Comparison of ENCODE assay signal across 17 cellular contexts in genomic region chr1:65615859-65616258, GRCh38.
DNase-seq lines count a peak whose midpoint lies in the region; ATAC-seq and TF ChIP-seq lines count a peak whose summit lies in the region.
"Had no signal": no experiment of that assay in that cellular context is flagged by ENCODE, and none has a peak within 500 bp of the region (broad histone marks: within the 10 kb centered on the region; RNA-seq: fewer than 3 reads in every experiment).

No MANE protein-coding gene starts in this region.

- POLR2A ChIA-PET in IMR-90 (lab: Charles Lee; ENCODE audit: unreplicated experiment), result no interaction called here
- POLR2A ChIA-PET in naive thymus-derived CD4-positive, alpha-beta T cell (lab: Charles Lee), result interaction anchor here (0.6 kb wide), 1 partner anchor 842 kb away, joined by 3 read pairs; no protein-coding TSS in a partner anchor

- H2AK5ac ChIP-seq in IMR-90 (ENCODE audit: low read depth, low read length), result no peak overlapping the region

- no peak overlapping the region for H2BK15ac ChIP-seq in IMR-90 (ENCODE audit: low read depth, low read length)

- H3K4ac ChIP-seq in IMR-90 (ENCODE audit: low read depth, low read length), result no peak overlapping the region

- no peak overlapping the region for H3K23ac ChIP-seq in IMR-90 (ENCODE audit: low read depth, low read length)

- H2AFZ ChIP-seq in IMR-90 (replicated peaks; ENCODE audit: low read length, poor library complexity), result no peak overlapping the region

- no peak overlapping the region for H2BK5ac ChIP-seq in IMR-90 (ENCODE audit: low read depth, low read length, poor library complexity, severe bottlenecking)

- no peak overlapping the region for H3K14ac ChIP-seq in IMR-90 (replicated peaks; ENCODE audit: low read depth, low read length)

- no peaks in the 10 kb centered on the region for H4K20me1 ChIP-seq in IMR-90 (ENCODE audit: insufficient read depth, low read length)

- H4K8ac ChIP-seq in IMR-90 (ENCODE audit: low read depth in 2 of 2, low read length in 2 of 2), result no peak overlapping the region

- no peak overlapping the region for H3K18ac ChIP-seq in IMR-90 (ENCODE audit: low read depth, low read length)

- H4K91ac ChIP-seq in IMR-90 (ENCODE audit: insufficient read depth, low read depth, low read length), result no peak overlapping the region

- peaks cover 13% of the 10 kb centered on the region for H3K4me1 Mint-ChIP-seq in Calu3 (ENCODE audit: low read depth, unreplicated experiment)
- H3K4me1 Mint-ChIP-seq in naive thymus-derived CD4-positive, alpha-beta T cell, result peaks cover 0 to 7% (median 4%) of the 10 kb centered on the region in 7 donors
- H3K4me1 Mint-ChIP-seq: B cell had no signal

- no peak overlapping the region for H2AK9ac ChIP-seq in IMR-90 (replicated peaks; ENCODE audit: low read depth, low read length, poor library complexity)

- no peak overlapping the region for H3K56ac ChIP-seq in IMR-90 (ENCODE audit: extremely low read depth, insufficient read depth, low read length)

- H3K9me1 ChIP-seq in IMR-90 (ENCODE audit: insufficient read depth, low read length), result no peaks in the 10 kb centered on the region

- in situ Hi-C loops in IMR-90 (cut with MboI; ENCODE audit: low sequenced_read_pairs), result no loop called here

- no peak for TF ChIP-seq RAD21 in IMR-90 (IDR thresholded peaks at IDR 0.05; ENCODE audit: low read length)

- H3K27ac ChIP-seq in IMR-90 (ENCODE audit: insufficient read depth, low read length) (no peak overlapping the region), foreskin keratinocyte (no peak overlapping the region), dorsolateral prefrontal cortex (no peak overlapping the region)
- no peak overlapping the region for H3K27ac ChIP-seq in naive thymus-derived CD4-positive, alpha-beta T cell (ENCODE audit: low read depth, low read length)
- H3K27ac ChIP-seq: HL-60 had no signal

- H3K9me3 ChIP-seq in IMR-90 (ENCODE audit: control insufficient read depth, insufficient read depth, low read length), result no peaks in the 10 kb centered on the region
- no peaks in the 10 kb centered on the region for H3K9me3 ChIP-seq in naive thymus-derived CD4-positive, alpha-beta T cell (ENCODE audit: control insufficient read depth in 2 of 3, low read length in 3 of 3)

- H3K9ac ChIP-seq in IMR-90 (ENCODE audit: low read depth, low read length), result no peak overlapping the region

- H3K9me3 Mint-ChIP-seq in Calu3 (ENCODE audit: low read depth, unreplicated experiment), result no peaks in the 10 kb centered on the region
- no peaks in the 10 kb centered on the region for H3K9me3 Mint-ChIP-seq in naive thymus-derived CD4-positive, alpha-beta T cell
- H3K9me3 Mint-ChIP-seq: CD8-positive, alpha-beta T cell; HFFc6 had no signal

- no peaks in the 10 kb centered on the region for H3K4me1 ChIP-seq in IMR-90 (ENCODE audit: control insufficient read depth, insufficient read depth, low read length)
- no peaks in the 10 kb centered on the region for H3K4me1 ChIP-seq in foreskin keratinocyte
- H3K4me1 ChIP-seq in naive thymus-derived CD4-positive, alpha-beta T cell (ENCODE audit: control insufficient read depth in 2 of 2, insufficient read depth in 2 of 2, low read length in 2 of 2), result no peaks in the 10 kb centered on the region

- ATAC-seq in IMR-90 (ENCODE audit: low read depth) (no peak), foreskin keratinocyte (peak; percentile 15), GM19023 (IDR thresholded peaks at IDR 0.05; ENCODE audit: unreplicated experiment) (no peak)
- ATAC-seq in naive thymus-derived CD4-positive, alpha-beta T cell, result no peak
- ATAC-seq: CD8-positive, alpha-beta T cell had no signal

- no peak overlapping the region for H4K5ac ChIP-seq in IMR-90 (ENCODE audit: low read depth, low read length)

- TF ChIP-seq CTCF in Calu3 (IDR thresholded peaks at IDR 0.05; ENCODE audit: unreplicated experiment) (no peak), IMR-90 (conservative IDR thresholded peaks at IDR 0.05; ENCODE audit: low read depth, low read length) (no peak), foreskin keratinocyte (conservative IDR thresholded peaks at IDR 0.05) (no peak), dorsolateral prefrontal cortex (IDR thresholded peaks at IDR 0.05 in 54 of 56, conservative IDR thresholded peaks at IDR 0.05 in 2 of 56; ENCODE audit: low read depth in 1 of 56, partially characterized antibody in 56 of 56) (no peak)

- TF ChIP-seq POLR2A in IMR-90 (IDR thresholded peaks at IDR 0.05; ENCODE audit: low read depth, low read length), result no peak

- intact Hi-C loops in Calu3 (cut with micrococcal nuclease; ENCODE audit: unreplicated experiment), result no loop called here
- intact Hi-C loops in IMR-90 (cut with micrococcal nuclease), result no loop called here
- intact Hi-C loops in dorsolateral prefrontal cortex (cut with DNase I), result no loop called here
- intact Hi-C loops in naive thymus-derived CD4-positive, alpha-beta T cell (cut with micrococcal nuclease), result no loop called here

- peak overlapping the region; percentile 7 for H3K4me3 Mint-ChIP-seq in Calu3 (ENCODE audit: low read depth, unreplicated experiment)
- no peak overlapping the region for H3K4me3 Mint-ChIP-seq in naive thymus-derived CD4-positive, alpha-beta T cell
- H3K4me3 Mint-ChIP-seq: B cell; CD8-positive, alpha-beta T cell; HFFc6 had no signal

- DNase-seq in Calu3 (no peak), IMR-90 (peak; percentile 2), dermis blood vessel endothelial cell (peak; percentile 65), foreskin keratinocyte (no peak), dorsolateral prefrontal cortex (no peak), SHP77 treated with DMSO at 0.1 percent for 48 hours (lab: John Stamatoyannopoulos, UW) (no peak)
- DNase-seq in naive thymus-derived CD4-positive, alpha-beta T cell, result no peak
- DNase-seq: C1 segment of cervical spinal cord; CD8-positive, alpha-beta T cell; COR-L47; DMS 273 treated with DMSO at 0.1 percent for 48 hours; HCEC 1CT; HFFc6; KBM-7 had no signal

- no peaks in the 10 kb centered on the region for H3K36me3 ChIP-seq in IMR-90 (ENCODE audit: control insufficient read depth, insufficient read depth, low read length)
- no peaks in the 10 kb centered on the region for H3K36me3 ChIP-seq in naive thymus-derived CD4-positive, alpha-beta T cell (ENCODE audit: control insufficient read depth in 2 of 3, insufficient read depth in 3 of 3, low read length in 3 of 3)

- no peak overlapping the region for H3K4me3 ChIP-seq in IMR-90 (ENCODE audit: insufficient read depth, low read depth, low read length)
- no peak overlapping the region for H3K4me3 ChIP-seq in dorsolateral prefrontal cortex
- no peak overlapping the region for H3K4me3 ChIP-seq in naive thymus-derived CD4-positive, alpha-beta T cell (ENCODE audit: low read length)

- CTCF ChIA-PET in Calu3 (lab: Charles Lee) (interaction anchor here (0.8 kb wide), 1 partner anchor 10 kb away, joined by 3 read pairs; no protein-coding TSS in a partner anchor), IMR-90 (lab: Yijun Ruan, JAX) (no interaction called here)
- CTCF ChIA-PET in naive thymus-derived CD4-positive, alpha-beta T cell (lab: Charles Lee), result no interaction called here

- H3K79me1 ChIP-seq in IMR-90 (ENCODE audit: low read depth in 1 of 2, low read length in 2 of 2), result no peaks in the 10 kb centered on the region

- H3K27ac Mint-ChIP-seq in Calu3 (ENCODE audit: unreplicated experiment), result peak overlapping the region; percentile 12
- no peak overlapping the region for H3K27ac Mint-ChIP-seq in naive thymus-derived CD4-positive, alpha-beta T cell
- H3K27ac Mint-ChIP-seq: B cell; CD8-positive, alpha-beta T cell; HFFc6 had no signal

- H3K27me3 ChIP-seq in IMR-90 (ENCODE audit: control insufficient read depth, insufficient read depth, low read length) (no peaks in the 10 kb centered on the region), foreskin keratinocyte (no peaks in the 10 kb centered on the region), dorsolateral prefrontal cortex (no peaks in the 10 kb centered on the region)
- H3K27me3 ChIP-seq in naive thymus-derived CD4-positive, alpha-beta T cell (ENCODE audit: control insufficient read depth in 2 of 2, insufficient read depth in 2 of 2, low read length in 2 of 2), result no peaks in the 10 kb centered on the region

- H3K27me3 Mint-ChIP-seq in Calu3 (ENCODE audit: unreplicated experiment), result no peaks in the 10 kb centered on the region
- H3K27me3 Mint-ChIP-seq in naive thymus-derived CD4-positive, alpha-beta T cell, result no peaks in the 10 kb centered on the region
- H3K27me3 Mint-ChIP-seq: B cell had no signal

- H2BK20ac ChIP-seq in IMR-90 (ENCODE audit: low read depth, low read length), result no peak overlapping the region

- no peak overlapping the region for H2BK120ac ChIP-seq in IMR-90 (ENCODE audit: low read depth, low read length)

- dilution Hi-C loops in IMR-90 (cut with HindIII; ENCODE audit: low sequenced_read_pairs, unreplicated experiment), result no loop called here

- BruUV-seq in Calu3 (replicated peaks; lab: Mats Ljungman, UMichigan) (no TSS peak), IMR-90 (replicated peaks; lab: Mats Ljungman, UMichigan) (no TSS peak)

- no peaks in the 10 kb centered on the region for H3K36me3 Mint-ChIP-seq in Calu3 (ENCODE audit: insufficient read depth, unreplicated experiment)
- H3K36me3 Mint-ChIP-seq in naive thymus-derived CD4-positive, alpha-beta T cell, result no peaks in the 10 kb centered on the region
- H3K36me3 Mint-ChIP-seq: CD8-positive, alpha-beta T cell had no signal

- no CpG with 5 or more reads among the region's 2 CpGs for WGBS in IMR-90 (ENCODE audit: extremely low coverage in 2 of 2, insufficient read length in 1 of 2), 2 experiments

- H3K4me2 ChIP-seq in IMR-90 (ENCODE audit: low read depth, low read length), result no peak overlapping the region

TF ChIP-seq in IMR-90, 13 proteins besides CTCF, POLR2A, EP300 and RAD21 (continues in another document):
- TF ChIP-seq MAZ (IDR thresholded peaks at IDR 0.05; ENCODE audit: borderline replicate concordance, low read depth, low read length) (no peak), FOS (IDR thresholded peaks at IDR 0.05; ENCODE audit: low read depth, low read length) (no peak), RCOR1 (IDR thresholded peaks at IDR 0.05; ENCODE audit: insufficient replicate concordance, low read length) (no peak), NFE2L2 (IDR thresholded peaks at IDR 0.05; ENCODE audit: low read depth, low read length) (no peak), MXI1 (IDR thresholded peaks at IDR 0.05; ENCODE audit: borderline replicate concordance, low read depth, low read length) (no peak), MAFK (IDR thresholded peaks at IDR 0.05; ENCODE audit: low read depth, low read length) (no peak)
- TF ChIP-seq, protein P1, sequence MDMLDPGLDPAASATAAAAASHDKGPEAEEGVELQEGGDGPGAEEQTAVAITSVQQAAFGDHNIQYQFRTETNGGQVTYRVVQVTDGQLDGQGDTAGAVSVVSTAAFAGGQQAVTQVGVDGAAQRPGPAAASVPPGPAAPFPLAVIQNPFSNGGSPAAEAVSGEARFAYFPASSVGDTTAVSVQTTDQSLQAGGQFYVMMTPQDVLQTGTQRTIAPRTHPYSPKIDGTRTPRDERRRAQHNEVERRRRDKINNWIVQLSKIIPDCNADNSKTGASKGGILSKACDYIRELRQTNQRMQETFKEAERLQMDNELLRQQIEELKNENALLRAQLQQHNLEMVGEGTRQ (IDR thresholded peaks at IDR 0.05; ENCODE audit: low read depth, low read length), result no peak

Comparison
In these comparisons a context has a peak if more than half of its experiments do, and no peak if none do; other contexts are left out.
1. DNase-seq: peak in IMR-90 (single experiment) and dermis blood vessel endothelial cell (single experiment); none in Calu3 (single experiment), foreskin keratinocyte (0 of 2), dorsolateral prefrontal cortex (0 of 10), SHP77 treated with DMSO at 0.1 percent for 48 hours (single experiment) and naive thymus-derived CD4-positive, alpha-beta T cell (0 of 9).